Comparison of ENCODE assay signal across 1 cellular context in the genomic region with DNA sequence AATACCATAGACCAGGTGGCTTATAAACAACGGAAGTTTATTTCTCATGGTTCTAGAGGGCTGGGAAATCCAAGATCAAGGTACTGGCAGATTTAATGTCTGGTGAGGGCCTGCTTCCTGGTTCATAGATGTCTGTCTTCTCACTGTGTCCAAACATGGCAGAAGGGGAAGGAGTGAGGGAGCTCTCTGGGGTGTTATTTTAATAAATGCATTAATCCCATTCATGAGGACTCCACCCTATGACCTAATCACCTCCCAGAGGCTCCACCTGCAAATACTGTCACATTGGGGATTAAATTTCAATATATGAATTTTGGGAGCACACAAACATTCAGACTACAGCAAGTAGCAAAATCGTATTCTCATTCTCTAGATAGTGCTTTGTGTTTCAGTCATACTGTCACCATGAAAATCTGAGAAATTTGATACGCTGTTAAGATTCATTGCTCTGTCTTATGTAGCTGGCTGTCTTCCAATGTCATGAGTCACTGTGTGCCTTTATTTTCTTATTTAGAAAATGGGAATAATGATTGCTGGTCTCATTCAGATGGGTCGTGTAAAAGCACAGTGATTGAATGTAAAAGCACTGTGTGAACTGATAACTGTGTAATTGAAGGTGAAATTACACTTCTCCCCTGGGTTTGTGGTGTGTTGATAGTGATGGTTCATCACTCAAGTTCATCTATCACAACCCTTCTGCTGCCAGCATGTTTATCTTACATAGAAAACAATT.
TF ChIP-seq lines count a peak whose summit lies in the region.

No MANE protein-coding gene starts in this region.

TF ChIP-seq in GM23338, 12 proteins besides CTCF, POLR2A, EP300 and RAD21 (continued from another document):
- TF ChIP-seq, protein P1, sequence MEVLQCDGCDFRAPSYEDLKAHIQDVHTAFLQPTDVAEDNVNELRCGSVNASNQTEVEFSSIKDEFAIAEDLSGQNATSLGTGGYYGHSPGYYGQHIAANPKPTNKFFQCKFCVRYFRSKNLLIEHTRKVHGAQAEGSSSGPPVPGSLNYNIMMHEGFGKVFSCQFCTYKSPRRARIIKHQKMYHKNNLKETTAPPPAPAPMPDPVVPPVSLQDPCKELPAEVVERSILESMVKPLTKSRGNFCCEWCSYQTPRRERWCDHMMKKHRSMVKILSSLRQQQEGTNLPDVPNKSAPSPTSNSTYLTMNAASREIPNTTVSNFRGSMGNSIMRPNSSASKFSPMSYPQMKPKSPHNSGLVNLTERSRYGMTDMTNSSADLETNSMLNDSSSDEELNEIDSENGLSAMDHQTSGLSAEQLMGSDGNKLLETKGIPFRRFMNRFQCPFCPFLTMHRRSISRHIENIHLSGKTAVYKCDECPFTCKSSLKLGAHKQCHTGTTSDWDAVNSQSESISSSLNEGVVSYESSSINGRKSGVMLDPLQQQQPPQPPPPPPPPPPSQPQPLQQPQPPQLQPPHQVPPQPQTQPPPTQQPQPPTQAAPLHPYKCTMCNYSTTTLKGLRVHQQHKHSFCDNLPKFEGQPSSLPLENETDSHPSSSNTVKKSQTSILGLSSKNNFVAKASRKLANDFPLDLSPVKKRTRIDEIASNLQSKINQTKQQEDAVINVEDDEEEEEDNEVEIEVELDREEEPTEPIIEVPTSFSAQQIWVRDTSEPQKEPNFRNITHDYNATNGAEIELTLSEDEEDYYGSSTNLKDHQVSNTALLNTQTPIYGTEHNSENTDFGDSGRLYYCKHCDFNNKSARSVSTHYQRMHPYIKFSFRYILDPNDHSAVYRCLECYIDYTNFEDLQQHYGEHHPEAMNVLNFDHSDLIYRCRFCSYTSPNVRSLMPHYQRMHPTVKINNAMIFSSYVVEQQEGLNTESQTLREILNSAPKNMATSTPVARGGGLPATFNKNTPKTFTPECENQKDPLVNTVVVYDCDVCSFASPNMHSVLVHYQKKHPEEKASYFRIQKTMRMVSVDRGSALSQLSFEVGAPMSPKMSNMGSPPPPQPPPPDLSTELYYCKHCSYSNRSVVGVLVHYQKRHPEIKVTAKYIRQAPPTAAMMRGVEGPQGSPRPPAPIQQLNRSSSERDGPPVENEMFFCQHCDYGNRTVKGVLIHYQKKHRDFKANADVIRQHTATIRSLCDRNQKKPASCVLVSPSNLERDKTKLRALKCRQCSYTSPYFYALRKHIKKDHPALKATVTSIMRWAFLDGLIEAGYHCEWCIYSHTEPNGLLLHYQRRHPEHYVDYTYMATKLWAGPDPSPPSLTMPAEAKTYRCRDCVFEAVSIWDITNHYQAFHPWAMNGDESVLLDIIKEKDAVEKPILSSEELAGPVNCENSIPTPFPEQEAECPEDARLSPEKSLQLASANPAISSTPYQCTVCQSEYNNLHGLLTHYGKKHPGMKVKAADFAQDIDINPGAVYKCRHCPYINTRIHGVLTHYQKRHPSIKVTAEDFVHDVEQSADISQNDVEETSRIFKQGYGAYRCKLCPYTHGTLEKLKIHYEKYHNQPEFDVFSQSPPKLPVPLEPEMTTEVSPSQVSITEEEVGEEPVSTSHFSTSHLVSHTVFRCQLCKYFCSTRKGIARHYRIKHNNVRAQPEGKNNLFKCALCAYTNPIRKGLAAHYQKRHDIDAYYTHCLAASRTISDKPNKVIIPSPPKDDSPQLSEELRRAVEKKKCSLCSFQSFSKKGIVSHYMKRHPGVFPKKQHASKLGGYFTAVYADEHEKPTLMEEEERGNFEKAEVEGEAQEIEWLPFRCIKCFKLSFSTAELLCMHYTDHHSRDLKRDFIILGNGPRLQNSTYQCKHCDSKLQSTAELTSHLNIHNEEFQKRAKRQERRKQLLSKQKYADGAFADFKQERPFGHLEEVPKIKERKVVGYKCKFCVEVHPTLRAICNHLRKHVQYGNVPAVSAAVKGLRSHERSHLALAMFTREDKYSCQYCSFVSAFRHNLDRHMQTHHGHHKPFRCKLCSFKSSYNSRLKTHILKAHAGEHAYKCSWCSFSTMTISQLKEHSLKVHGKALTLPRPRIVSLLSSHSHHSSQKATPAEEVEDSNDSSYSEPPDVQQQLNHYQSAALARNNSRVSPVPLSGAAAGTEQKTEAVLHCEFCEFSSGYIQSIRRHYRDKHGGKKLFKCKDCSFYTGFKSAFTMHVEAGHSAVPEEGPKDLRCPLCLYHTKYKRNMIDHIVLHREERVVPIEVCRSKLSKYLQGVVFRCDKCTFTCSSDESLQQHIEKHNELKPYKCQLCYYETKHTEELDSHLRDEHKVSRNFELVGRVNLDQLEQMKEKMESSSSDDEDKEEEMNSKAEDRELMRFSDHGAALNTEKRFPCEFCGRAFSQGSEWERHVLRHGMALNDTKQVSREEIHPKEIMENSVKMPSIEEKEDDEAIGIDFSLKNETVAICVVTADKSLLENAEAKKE (CRISPR knock-in tag; IDR thresholded peaks at IDR 0.05): no peak
- TF ChIP-seq EZH2phosphoT487 (IDR thresholded peaks at IDR 0.05; ENCODE audit: unreplicated experiment) (no peak), JUNB (IDR thresholded peaks at IDR 0.05; ENCODE audit: unreplicated experiment) (no peak), POLR2AphosphoS5 (IDR thresholded peaks at IDR 0.05; ENCODE audit: low read depth) (no peak)
